Comparison of ENCODE assay signal across 1 cellular context in the genomic region with DNA sequence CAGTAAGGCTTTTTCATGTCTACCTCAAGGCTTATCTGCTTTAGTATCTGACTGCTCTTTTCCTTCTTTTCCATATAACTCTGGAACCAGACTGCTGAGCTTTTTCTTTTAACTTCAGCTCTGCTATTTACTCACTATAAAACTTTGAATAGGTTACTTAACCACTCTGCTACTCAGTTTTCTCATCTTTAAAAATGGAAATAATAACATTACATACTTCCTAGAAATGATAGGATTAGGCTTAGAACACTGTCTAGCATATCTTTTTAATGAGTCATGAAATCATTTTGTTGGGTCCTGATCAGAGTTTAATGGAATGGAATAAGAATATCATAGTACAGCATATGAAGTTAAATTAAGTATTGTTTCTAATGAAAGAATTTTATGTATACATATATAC.
TF ChIP-seq lines count a peak whose summit lies in the region.

No MANE protein-coding gene starts in this region.

TF ChIP-seq in HCT116, 20 proteins besides CTCF, POLR2A, EP300 and RAD21 (continued from another document):
- TF ChIP-seq, protein P1, sequence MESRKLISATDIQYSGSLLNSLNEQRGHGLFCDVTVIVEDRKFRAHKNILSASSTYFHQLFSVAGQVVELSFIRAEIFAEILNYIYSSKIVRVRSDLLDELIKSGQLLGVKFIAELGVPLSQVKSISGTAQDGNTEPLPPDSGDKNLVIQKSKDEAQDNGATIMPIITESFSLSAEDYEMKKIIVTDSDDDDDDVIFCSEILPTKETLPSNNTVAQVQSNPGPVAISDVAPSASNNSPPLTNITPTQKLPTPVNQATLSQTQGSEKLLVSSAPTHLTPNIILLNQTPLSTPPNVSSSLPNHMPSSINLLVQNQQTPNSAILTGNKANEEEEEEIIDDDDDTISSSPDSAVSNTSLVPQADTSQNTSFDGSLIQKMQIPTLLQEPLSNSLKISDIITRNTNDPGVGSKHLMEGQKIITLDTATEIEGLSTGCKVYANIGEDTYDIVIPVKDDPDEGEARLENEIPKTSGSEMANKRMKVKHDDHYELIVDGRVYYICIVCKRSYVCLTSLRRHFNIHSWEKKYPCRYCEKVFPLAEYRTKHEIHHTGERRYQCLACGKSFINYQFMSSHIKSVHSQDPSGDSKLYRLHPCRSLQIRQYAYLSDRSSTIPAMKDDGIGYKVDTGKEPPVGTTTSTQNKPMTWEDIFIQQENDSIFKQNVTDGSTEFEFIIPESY (IDR thresholded peaks at IDR 0.05; ENCODE audit: extremely low read depth, insufficient replicate concordance, low read length) = no peak
- TF ChIP-seq TCF7L2 (IDR thresholded peaks at IDR 0.05; ENCODE audit: borderline replicate concordance, extremely low read depth, insufficient read depth, insufficient read length) = no peak
